ENCODE assay signal across 22 cellular contexts in the genomic region with DNA sequence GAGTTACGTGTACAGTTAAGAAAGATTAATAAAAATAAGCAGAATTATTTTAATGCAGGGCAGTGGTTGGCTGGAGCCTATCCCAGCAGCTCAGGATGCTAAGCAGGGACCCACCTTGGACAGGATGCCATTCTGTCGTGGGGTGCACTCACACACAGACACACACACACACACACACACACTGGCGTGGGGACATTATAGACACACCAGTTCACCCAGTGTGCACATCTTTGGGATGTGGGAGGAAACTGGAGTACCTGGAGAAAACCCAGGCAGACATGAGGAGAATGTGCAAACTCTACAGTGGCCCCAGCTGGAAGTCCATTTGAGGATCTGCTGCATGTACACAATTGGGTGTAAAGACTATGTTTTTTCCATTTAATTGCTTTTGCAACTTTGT. TPM values are rescaled to one million over a fixed set of nuclear protein-coding genes. Genes with fewer than 3 reads are reported as not detected.
"Had no signal": no experiment of that assay in that cellular context is flagged by ENCODE, and none has a peak within 500 bp of the region (broad histone marks: within the 10 kb centered on the region; RNA-seq: fewer than 3 reads in every experiment).

No MANE protein-coding gene starts in this region.

- H3K4me1 ChIP-seq: esophagus squamous epithelium, gastrocnemius medialis, left ventricle myocardium inferior had no signal

- H3K4me3 ChIP-seq: coronary artery, dorsolateral prefrontal cortex, esophagus squamous epithelium, gastrocnemius medialis, heart right ventricle, left ventricle myocardium inferior, lower lobe of right lung, mucosa of descending colon had no signal

- H3K36me3 ChIP-seq: esophagus squamous epithelium, gastrocnemius medialis, heart right ventricle, left ventricle myocardium inferior, lower lobe of right lung had no signal

- H3K27me3 ChIP-seq: dorsolateral prefrontal cortex, gastrocnemius medialis had no signal

- H3K9me3 ChIP-seq: esophagus squamous epithelium, gastrocnemius medialis, heart right ventricle, left ventricle myocardium inferior, lower lobe of right lung, mucosa of descending colon had no signal

- H3K27ac ChIP-seq: coronary artery, dorsolateral prefrontal cortex, esophagus squamous epithelium, gastrocnemius medialis, heart right ventricle, left ventricle myocardium inferior, lower lobe of right lung had no signal

- ATAC-seq: gastrocnemius medialis, heart right ventricle, left colon, left lobe of liver, lower lobe of right lung, mucosa of descending colon had no signal

- DNase-seq: dermis blood vessel endothelial cell; dorsolateral prefrontal cortex; effector CD4-positive, alpha-beta T cell; effector memory CD4-positive, alpha-beta T cell; esophagus squamous epithelium; foreskin fibroblast; foreskin melanocyte; gastrocnemius medialis; glutamatergic neuron; heart right ventricle; hippocampal formation; kidney; kidney glomerular epithelial cell; left colon; left ventricle myocardium inferior; lower lobe of right lung; mammary epithelial cell; mucosa of descending colon had no signal

RNA-seq across cellular contexts. Expression of gene IFI27, which starts 31.7 kb away (rescaled TPM):
- total RNA-seq: epithelial cell of proximal tubule had no signal

RNA-seq across cellular contexts. Expression of gene PPP4R4, which starts 31.9 kb away (rescaled TPM):
- total RNA-seq: dermis blood vessel endothelial cell, endothelial cell of umbilical vein, left ventricle myocardium inferior had no signal
- polyA plus RNA-seq: endothelial cell of umbilical vein had no signal
